In the genomic region with DNA sequence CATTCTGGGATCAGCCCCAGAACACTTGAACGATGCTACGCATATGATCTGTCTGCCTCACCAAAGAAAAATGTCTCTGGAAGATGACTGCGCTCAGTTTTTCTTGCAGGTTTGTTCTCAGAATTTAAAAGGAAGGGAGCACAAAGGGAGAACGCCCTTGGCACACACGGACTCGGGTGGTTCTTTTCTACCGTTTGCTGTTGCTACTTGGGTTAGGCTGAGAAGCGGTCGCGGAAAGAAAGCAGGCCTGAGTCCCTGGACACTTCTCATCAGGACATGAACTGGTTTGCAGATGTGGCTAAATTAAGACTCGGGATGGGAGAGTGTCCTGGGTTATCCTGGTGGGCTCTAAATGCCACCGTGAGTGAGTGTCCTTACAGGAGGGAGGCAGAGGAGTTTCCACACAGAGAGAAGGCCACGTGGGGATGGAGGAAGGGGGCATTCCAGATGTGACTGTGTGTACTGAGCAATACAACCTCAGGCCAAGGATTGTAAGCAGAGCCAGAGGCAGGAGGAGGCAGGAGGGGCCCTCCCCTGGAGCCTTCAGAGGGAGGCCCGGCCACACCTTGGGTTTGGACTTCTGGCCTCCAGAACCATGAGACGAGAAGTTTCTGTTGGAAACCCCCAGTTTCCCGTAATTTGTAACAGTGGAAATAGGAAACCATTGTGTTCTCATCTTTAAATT, we compare ENCODE assay signal across 16 cellular contexts. TPM values are rescaled to one million over a fixed set of nuclear protein-coding genes. Genes with fewer than 3 reads are reported as not detected.
"Had no signal": no experiment of that assay in that cellular context is flagged by ENCODE, and none has a peak within 500 bp of the region (broad histone marks: within the 10 kb centered on the region; RNA-seq: fewer than 3 reads in every experiment).

No MANE protein-coding gene starts in this region.

- H3K36me3 Mint-ChIP-seq: natural killer cell, WTC11 had no signal

- H3K4me3 ChIP-seq: ascending aorta, breast epithelium, hepatocyte, thoracic aorta had no signal

- H3K4me3 Mint-ChIP-seq: activated naive CD4-positive, alpha-beta T cell treated with anti-CD3 and anti-CD28 coated beads for 36 hours; activated naive CD8-positive, alpha-beta T cell treated with anti-CD3 and anti-CD28 coated beads, Interleukin-2, amount 50 U/mL, for 24 hours; activated T-helper 1 cell treated with anti-CD3 and anti-CD28 coated beads, Interleukin-12 subunit alpha, Interleukin-12 subunit beta, Interleukin-2, Interleukin-4 antibody, amounts not matched to agents 30 ng/mL and 10 ng/mL and 1 ng/mL, durations not matched to agents 14 hours and 24 hours and 36 hours; natural killer cell; WTC11 had no signal

- H3K27ac ChIP-seq: ascending aorta, breast epithelium, epithelial cell of prostate, hepatocyte, thoracic aorta had no signal

- DNase-seq: activated CD4-positive, alpha-beta T cell treated with anti-CD3 and anti-CD28 coated beads for 48 hours; activated naive CD4-positive, alpha-beta T cell treated with anti-CD3 and anti-CD28 coated beads for 36 hours; activated naive CD8-positive, alpha-beta T cell treated with anti-CD3 and anti-CD28 coated beads, Interleukin-2, amount 50 U/mL, for 24 hours; natural killer cell; stimulated activated naive CD8-positive, alpha-beta T cell treated with anti-CD3 and anti-CD28 coated beads, Interleukin-15, Interleukin-2, amounts not matched to agents 100 U/mL and 50 U/mL, for 24 hours; SW 1271 had no signal

- H3K9me3 ChIP-seq: ascending aorta, breast epithelium, thoracic aorta had no signal

- H3K9me3 Mint-ChIP-seq: activated naive CD4-positive, alpha-beta T cell treated with anti-CD3 and anti-CD28 coated beads for 36 hours; activated naive CD8-positive, alpha-beta T cell treated with anti-CD3 and anti-CD28 coated beads, Interleukin-2, amount 50 U/mL, for 24 hours; activated T-helper 1 cell treated with anti-CD3 and anti-CD28 coated beads, Interleukin-12 subunit alpha, Interleukin-12 subunit beta, Interleukin-2, Interleukin-4 antibody, amounts not matched to agents 30 ng/mL and 10 ng/mL and 1 ng/mL, durations not matched to agents 14 hours and 24 hours and 36 hours; natural killer cell had no signal

- H3K36me3 ChIP-seq: ascending aorta, breast epithelium, thoracic aorta had no signal

- H3K27ac Mint-ChIP-seq: activated naive CD4-positive, alpha-beta T cell treated with anti-CD3 and anti-CD28 coated beads for 36 hours; activated naive CD8-positive, alpha-beta T cell treated with anti-CD3 and anti-CD28 coated beads, Interleukin-2, amount 50 U/mL, for 24 hours; activated T-helper 1 cell treated with anti-CD3 and anti-CD28 coated beads, Interleukin-12 subunit alpha, Interleukin-12 subunit beta, Interleukin-2, Interleukin-4 antibody, amounts not matched to agents 30 ng/mL and 10 ng/mL and 1 ng/mL, durations not matched to agents 14 hours and 24 hours and 36 hours; natural killer cell; WTC11 had no signal

- H3K4me1 Mint-ChIP-seq: activated naive CD8-positive, alpha-beta T cell treated with anti-CD3 and anti-CD28 coated beads, Interleukin-2, amount 50 U/mL, for 24 hours; natural killer cell; WTC11 had no signal

- H3K27me3 Mint-ChIP-seq: activated naive CD8-positive, alpha-beta T cell treated with anti-CD3 and anti-CD28 coated beads, Interleukin-2, amount 50 U/mL, for 24 hours had no signal

- H3K27me3 ChIP-seq: ascending aorta, breast epithelium, hepatocyte had no signal

- ATAC-seq: activated naive CD8-positive, alpha-beta T cell treated with anti-CD3 and anti-CD28 coated beads, Interleukin-2, amount 50 U/mL, for 24 hours; natural killer cell; stimulated activated naive CD8-positive, alpha-beta T cell treated with anti-CD3 and anti-CD28 coated beads, Interleukin-15, Interleukin-2, amounts not matched to agents 100 U/mL and 50 U/mL, for 24 hours; WTC11 had no signal

- H3K4me1 ChIP-seq: ascending aorta, breast epithelium had no signal

RNA-seq across cellular contexts. Expression of a gene that starts 9.5 kb away (rescaled TPM):
- total RNA-seq: activated naive CD4-positive, alpha-beta T cell treated with anti-CD3 and anti-CD28 coated beads for 36 hours; activated T-helper 1 cell treated with anti-CD3 and anti-CD28 coated beads, Interleukin-12 subunit alpha, Interleukin-12 subunit beta, Interleukin-2, Interleukin-4 antibody, amounts not matched to agents 30 ng/mL and 10 ng/mL and 1 ng/mL, durations not matched to agents 14 hours and 24 hours and 36 hours; ascending aorta; chondrocyte; natural killer cell; T-helper 2 cell treated with Interferon-gamma antibody and Interleukin-4, amounts not matched to agents 100 ng/mL and 5 ng/mL, for 36 hours; thoracic aorta; urinary bladder had no signal
- polyA plus RNA-seq: hepatocyte had no signal
